Comparison of ENCODE assay signal across 8 cellular contexts in genomic region chr11:32892355-32893090, GRCh38. TPM values are rescaled to one million over a fixed set of nuclear protein-coding genes. Genes with fewer than 3 reads are reported as not detected.
DNase-seq lines count a peak whose midpoint lies in the region; ATAC-seq and TF ChIP-seq lines count a peak whose summit lies in the region.

Gene QSER1 (plus strand): TSS chr11:32892811. CDS start chr11:32893126, 315 bp downstream.

- H3K27ac ChIP-seq in osteoblast (ENCODE audit: low read depth, low read length) (peak within 1 kb of the TSS; percentile 88), temporal lobe (ENCODE audit: low read depth, low read length) (peak within 1 kb of the TSS; percentile 80)

- H2AFZ ChIP-seq in osteoblast (ENCODE audit: low read length): peak within 1 kb of the TSS; percentile 92

- DNase-seq in EH (ENCODE audit: low read depth): peak; percentile 67
- peak; percentile 62 for DNase-seq in KG1 (lab: John Stamatoyannopoulos, UW)
- peak; percentile 77 for DNase-seq in activated naive CD4-positive, alpha-beta T cell treated with anti-CD3 and anti-CD28 coated beads, Interleukin-2, amount 50 U/mL, for 16 hours
- DNase-seq in glomerular visceral epithelial cell (ENCODE audit: extremely low spot score): peak; percentile 74
- peak; percentile 97 for DNase-seq in osteoblast (ENCODE audit: insufficient read length, low spot score, missing footprints)

- no peaks in the 10 kb centered on the region for H3K9me3 ChIP-seq in osteoblast (ENCODE audit: low read depth, low read length)

- H3K27me3 ChIP-seq in osteoblast (ENCODE audit: insufficient read depth, low read length): no peaks in the 10 kb centered on the region

- TF ChIP-seq CTCF in osteoblast (IDR thresholded peaks at IDR 0.05; ENCODE audit: extremely low read depth, low read depth, low read length): no peak

- ATAC-seq in GM21619 (IDR thresholded peaks at IDR 0.05; ENCODE audit: unreplicated experiment) (peak; percentile 60), SK-N-SH treated with all-trans-retinoic acid at 6 μM for 48 hours (peak; percentile 67)

- peaks cover 44% of the 10 kb centered on the region for H3K79me2 ChIP-seq in osteoblast (ENCODE audit: insufficient read depth, low read length)

- H3K36me3 ChIP-seq in osteoblast (ENCODE audit: insufficient read depth, low read length): no peaks in the 10 kb centered on the region

- peak within 1 kb of the TSS; percentile 89 for H3K4me3 ChIP-seq in osteoblast (ENCODE audit: insufficient read depth, low read length)

- peaks cover 11% of the 10 kb centered on the region for H3K4me1 ChIP-seq in osteoblast (ENCODE audit: insufficient read depth, low read length)

- peak within 1 kb of the TSS; percentile 87 for H3K4me2 ChIP-seq in osteoblast (ENCODE audit: insufficient read depth, low read length)

- no peaks in the 10 kb centered on the region for H4K20me1 ChIP-seq in osteoblast (ENCODE audit: insufficient read depth, low read length)

TF ChIP-seq in SK-N-SH treated with all-trans-retinoic acid at 6 μM for 48 hours, 23 proteins besides CTCF, POLR2A, EP300 and RAD21:
- TF ChIP-seq PPARA (CRISPR knock-in tag; IDR thresholded peaks at IDR 0.05; ENCODE audit: borderline replicate concordance): no peak
- no peak for TF ChIP-seq ESRRG (CRISPR knock-in tag; IDR thresholded peaks at IDR 0.05)
- 0 out of 2 replicates have a peak, but pooled peaks have one; percentile 19 for TF ChIP-seq TSHZ2 (CRISPR knock-in tag; IDR thresholded peaks at IDR 0.05)
- no peak for TF ChIP-seq ZFP30 (CRISPR knock-in tag; IDR thresholded peaks at IDR 0.05)
- no peak for TF ChIP-seq ISL1 (CRISPR knock-in tag; IDR thresholded peaks at IDR 0.05)

RNA-seq across cellular contexts. Expression of gene QSER1, which starts in this region (rescaled TPM):
- total RNA-seq in osteoblast (25.6 and 28.6 TPM in 2 replicates), temporal lobe (53.8 TPM)

Comparison
In these comparisons a context has a peak if more than half of its experiments do, and no peak if none do; other contexts are left out.
1. Peak in every context shown above with its lines: DNase-seq, ATAC-seq, H3K4me3 ChIP-seq and H3K27ac ChIP-seq.